In the genomic region with DNA sequence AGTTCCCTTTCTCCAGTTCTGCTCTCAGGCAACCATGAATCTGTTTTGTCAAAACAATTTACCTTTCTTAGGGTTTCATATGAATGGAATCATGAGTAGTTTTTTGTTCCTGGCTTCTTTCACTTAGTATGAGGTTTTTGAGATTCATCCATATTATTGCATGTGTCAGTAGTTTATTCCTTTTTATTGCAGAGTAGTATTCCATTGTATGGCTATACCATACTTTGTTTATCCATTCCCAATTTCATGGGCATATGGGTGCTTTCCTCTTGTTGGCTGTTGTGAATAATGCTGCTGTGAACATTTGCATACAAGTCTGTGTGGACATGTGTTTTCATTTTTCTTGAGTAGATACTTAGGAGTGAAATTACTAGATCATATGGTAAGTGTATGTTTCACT, we compare ENCODE assay signal across 23 cellular contexts. TPM values are rescaled to one million over a fixed set of nuclear protein-coding genes. Genes with fewer than 3 reads are reported as not detected.
A peak's percentile ranks its signal among the peaks of the same experiment; 100 is the strongest.
DNase-seq lines count a peak whose midpoint lies in the region; ATAC-seq and TF ChIP-seq lines count a peak whose summit lies in the region.
"Had no signal": no experiment of that assay in that cellular context is flagged by ENCODE, and none has a peak within 500 bp of the region (broad histone marks: within the 10 kb centered on the region; RNA-seq: fewer than 3 reads in every experiment).

No MANE protein-coding gene starts in this region.

- H3K4me1 Mint-ChIP-seq in activated naive CD4-positive, alpha-beta T cell treated with anti-CD3 and anti-CD28 coated beads, Interleukin-2, amount 50 U/mL, for 24 hours: no peaks in the 10 kb centered on the region
- H3K4me1 Mint-ChIP-seq: CD14-positive monocyte; CD4-positive, alpha-beta memory T cell; CD4-positive, CD25-positive, alpha-beta regulatory T cell; CD8-positive, alpha-beta memory T cell had no signal

- peaks cover 12 to 51% of the 10 kb centered on the region in 2 experiments; a peak in 2 of 3 replicates for H3K36me3 ChIP-seq in HEK293 (ENCODE audit: control insufficient read depth in 2 of 2, insufficient read depth in 1 of 2, low read length in 2 of 2)
- H3K36me3 ChIP-seq: BE2C had no signal

- no peaks in the 10 kb centered on the region for H3K36me3 Mint-ChIP-seq in activated naive CD4-positive, alpha-beta T cell treated with anti-CD3 and anti-CD28 coated beads, Interleukin-2, amount 50 U/mL, for 24 hours

- H3K9me3 ChIP-seq in HEK293 (ENCODE audit: control insufficient read depth, insufficient read depth, low read depth, low read length): no peaks in the 10 kb centered on the region
- H3K9me3 ChIP-seq: BE2C had no signal

- H3K4me3 Mint-ChIP-seq in activated naive CD4-positive, alpha-beta T cell treated with anti-CD3 and anti-CD28 coated beads, Interleukin-2, amount 50 U/mL, for 24 hours: no peak overlapping the region
- H3K4me3 Mint-ChIP-seq: CD14-positive monocyte; CD4-positive, alpha-beta memory T cell; CD4-positive, CD25-positive, alpha-beta regulatory T cell; CD8-positive, alpha-beta memory T cell had no signal

- no peak for TF ChIP-seq CTCF in HEK293 (tag by site-specific recombination; IDR thresholded peaks at IDR 0.05)

- H3K9me3 Mint-ChIP-seq in activated naive CD4-positive, alpha-beta T cell treated with anti-CD3 and anti-CD28 coated beads, Interleukin-2, amount 50 U/mL, for 24 hours: no peaks in the 10 kb centered on the region

- intact Hi-C loops in Right ventricle myocardium inferior (cut with DNase I): no loop called here

- H3K27ac ChIP-seq in HEK293 (ENCODE audit: extremely low read depth, low read depth, low read length): no peak overlapping the region
- H3K27ac ChIP-seq: BLaER1 had no signal

- DNase-seq in activated naive CD4-positive, alpha-beta T cell treated with anti-CD3 and anti-CD28 coated beads, Interleukin-2, amount 50 U/mL, for 16 hours: no peak
- DNase-seq in Right ventricle myocardium inferior (ENCODE audit: missing footprints): no peak
- DNase-seq: 8988T; ACHN; BE2C; C1 segment of cervical spinal cord; CD4-positive, alpha-beta memory T cell; CD4-positive, CD25-positive, alpha-beta regulatory T cell; CD8-positive, alpha-beta memory T cell; COR-L47; DMS 273 treated with DMSO at 0.1 percent for 48 hours; DMS153; DMS53; DMS79; DND-41; EL; GDM1 had no signal

- ATAC-seq in HG03432 (IDR thresholded peaks at IDR 0.05; ENCODE audit: unreplicated experiment): no peak
- no peak for ATAC-seq in Right ventricle myocardium inferior
- ATAC-seq: GM12878 had no signal

- no peak overlapping the region for H3K4me3 ChIP-seq in HEK293 (ENCODE audit: low read depth, low read length)
- H3K4me3 ChIP-seq: BLaER1, GM12878 had no signal

- no peaks in the 10 kb centered on the region for H3K27me3 Mint-ChIP-seq in activated naive CD4-positive, alpha-beta T cell treated with anti-CD3 and anti-CD28 coated beads, Interleukin-2, amount 50 U/mL, for 24 hours
- H3K27me3 Mint-ChIP-seq: CD4-positive, alpha-beta memory T cell; CD4-positive, CD25-positive, alpha-beta regulatory T cell; CD8-positive, alpha-beta memory T cell had no signal

- peak overlapping the region; percentile 11 for H3K27ac Mint-ChIP-seq in activated naive CD4-positive, alpha-beta T cell treated with anti-CD3 and anti-CD28 coated beads, Interleukin-2, amount 50 U/mL, for 24 hours
- H3K27ac Mint-ChIP-seq: CD14-positive monocyte; CD4-positive, alpha-beta memory T cell; CD4-positive, CD25-positive, alpha-beta regulatory T cell; CD8-positive, alpha-beta memory T cell had no signal

- CTCF ChIA-PET in HEK293 (lab: Yijun Ruan, JAX): interaction anchor here (0.6 kb wide), 1 partner anchor 295 kb away, joined by 5 read pairs; no protein-coding TSS in a partner anchor

- POLR2A ChIA-PET in HEK293 (lab: Yijun Ruan, JAX): no interaction called here

- H3K4me1 ChIP-seq in HEK293 (ENCODE audit: control insufficient read depth, insufficient read depth, low read length): no peaks in the 10 kb centered on the region
- H3K4me1 ChIP-seq: BE2C, BLaER1 had no signal

TF ChIP-seq in HEK293, 187 proteins besides CTCF, POLR2A, EP300 and RAD21:
- TF ChIP-seq, protein P1, sequence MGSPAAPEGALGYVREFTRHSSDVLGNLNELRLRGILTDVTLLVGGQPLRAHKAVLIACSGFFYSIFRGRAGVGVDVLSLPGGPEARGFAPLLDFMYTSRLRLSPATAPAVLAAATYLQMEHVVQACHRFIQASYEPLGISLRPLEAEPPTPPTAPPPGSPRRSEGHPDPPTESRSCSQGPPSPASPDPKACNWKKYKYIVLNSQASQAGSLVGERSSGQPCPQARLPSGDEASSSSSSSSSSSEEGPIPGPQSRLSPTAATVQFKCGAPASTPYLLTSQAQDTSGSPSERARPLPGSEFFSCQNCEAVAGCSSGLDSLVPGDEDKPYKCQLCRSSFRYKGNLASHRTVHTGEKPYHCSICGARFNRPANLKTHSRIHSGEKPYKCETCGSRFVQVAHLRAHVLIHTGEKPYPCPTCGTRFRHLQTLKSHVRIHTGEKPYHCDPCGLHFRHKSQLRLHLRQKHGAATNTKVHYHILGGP (tag by site-specific recombination; IDR thresholded peaks at IDR 0.05): no peak
- TF ChIP-seq TCF7L2 (IDR thresholded peaks at IDR 0.05; ENCODE audit: borderline replicate concordance, low read depth, low read length) (no peak), ZNF311 (tag by site-specific recombination; IDR thresholded peaks at IDR 0.05; ENCODE audit: borderline replicate concordance) (no peak), ZNF548 (tag by site-specific recombination; IDR thresholded peaks at IDR 0.05) (no peak), ZNF146 (tag by site-specific recombination; IDR thresholded peaks at IDR 0.05) (peak; percentile 64), ZNF155 (tag by site-specific recombination; IDR thresholded peaks at IDR 0.05) (no peak), ZNF239 (tag by site-specific recombination; IDR thresholded peaks at IDR 0.05) (no peak)

RNA-seq across cellular contexts. Expression of a gene that starts 46.0 kb away (rescaled TPM):
- total RNA-seq in Right ventricle myocardium inferior: 6.9 TPM

RNA-seq across cellular contexts. Expression of a gene that starts 50.3 kb away (rescaled TPM):
- 30.1 TPM for total RNA-seq in Right ventricle myocardium inferior
